In genomic region chr11:18115360-18116127, GRCh38 we compare ENCODE assay signal across 8 cellular contexts. TPM values are rescaled to one million over a fixed set of nuclear protein-coding genes. Genes with fewer than 3 reads are reported as not detected.
DNase-seq lines count a peak whose midpoint lies in the region; ATAC-seq, FAIRE-seq and TF ChIP-seq lines count a peak whose summit lies in the region.

No MANE protein-coding gene starts in this region.

- no peak overlapping the region for H3K4me3 ChIP-seq in small intestine (ENCODE audit: low read depth in 1 of 2, low read length in 2 of 2)

- H3K27me3 ChIP-seq in small intestine (ENCODE audit: control insufficient read depth in 2 of 2, insufficient read depth in 2 of 2, low read length in 2 of 2), result no peaks in the 10 kb centered on the region

- WGBS in small intestine, 3 donors, result 1 to 3% (median 1%) methylated on average over 9 of the region's 9 CpGs

- peak; percentile 92 for TF ChIP-seq CTCF in GM12872 (IDR thresholded peaks at IDR 0.05; ENCODE audit: insufficient read depth, low read depth, low read length)

- H3K9me3 ChIP-seq in small intestine (ENCODE audit: control insufficient read depth, low read depth), result no peaks in the 10 kb centered on the region

- H3K36me3 ChIP-seq in small intestine (ENCODE audit: control insufficient read depth in 2 of 2, insufficient read depth in 2 of 2, low read length in 2 of 2), result no peaks in the 10 kb centered on the region

- no peak for FAIRE-seq in small intestine (lab: Jason Lieb, UNC)

- no peak overlapping the region for H3K27ac ChIP-seq in small intestine (ENCODE audit: low read depth in 1 of 2, low read length in 1 of 2)

- H3K4me1 ChIP-seq in small intestine (ENCODE audit: control insufficient read depth in 2 of 2, insufficient read depth in 1 of 2, low read depth in 1 of 2, low read length in 1 of 2), result no peaks in the 10 kb centered on the region

- DNase-seq in NCI-H1417 treated with DMSO at 0.1 percent for 48 hours (lab: John Stamatoyannopoulos, UW), result peak; percentile 29
- peak; percentile 22 to 57 (median 47) for DNase-seq in T-helper 1 cell
- peak; percentile 49 for DNase-seq in amniotic epithelial cell (ENCODE audit: low read depth)
- DNase-seq in hepatic stellate cell (ENCODE audit: low spot score), result peak; percentile 64
- DNase-seq in small intestine, result peak; percentile 70

- ATAC-seq in HG02588 (IDR thresholded peaks at IDR 0.05; ENCODE audit: unreplicated experiment) (peak; percentile 65), GM21737 (IDR thresholded peaks at IDR 0.05; ENCODE audit: unreplicated experiment) (no peak)

RNA-seq across cellular contexts. Expression of gene SAAL1, which starts 9.7 kb away (rescaled TPM):
- polyA plus RNA-seq in small intestine, result 10 to 100 TPM in 2 of 3 donors, 1 to 10 TPM in 1; 10.0 to 12.5 (median 11.7) TPM

RNA-seq across cellular contexts. Expression of gene MRGPRX3, which starts 16.8 kb away (rescaled TPM):
- not detected for polyA plus RNA-seq in small intestine

RNA-seq across cellular contexts. Expression of gene MRGPRX4, which starts 57.1 kb away (rescaled TPM):
- not detected for polyA plus RNA-seq in small intestine
